In genomic region chr11:24298126-24298525, GRCh38 we compare ENCODE assay signal across 1 cellular context.
TF ChIP-seq lines count a peak whose summit lies in the region.

No MANE protein-coding gene starts in this region.

TF ChIP-seq in HepG2, 621 proteins besides CTCF, POLR2A, EP300 and RAD21 (continued from another document):
- no peak for TF ChIP-seq LBX2 (CRISPR knock-in tag; IDR thresholded peaks at IDR 0.05; ENCODE audit: borderline replicate concordance)
- no peak for TF ChIP-seq ZNF33B (CRISPR knock-in tag; IDR thresholded peaks at IDR 0.05)
- no peak for TF ChIP-seq ATF4 (CRISPR knock-in tag; IDR thresholded peaks at IDR 0.05)
- TF ChIP-seq ZNF224 (CRISPR knock-in tag; IDR thresholded peaks at IDR 0.05) = no peak
- TF ChIP-seq, protein P1, sequence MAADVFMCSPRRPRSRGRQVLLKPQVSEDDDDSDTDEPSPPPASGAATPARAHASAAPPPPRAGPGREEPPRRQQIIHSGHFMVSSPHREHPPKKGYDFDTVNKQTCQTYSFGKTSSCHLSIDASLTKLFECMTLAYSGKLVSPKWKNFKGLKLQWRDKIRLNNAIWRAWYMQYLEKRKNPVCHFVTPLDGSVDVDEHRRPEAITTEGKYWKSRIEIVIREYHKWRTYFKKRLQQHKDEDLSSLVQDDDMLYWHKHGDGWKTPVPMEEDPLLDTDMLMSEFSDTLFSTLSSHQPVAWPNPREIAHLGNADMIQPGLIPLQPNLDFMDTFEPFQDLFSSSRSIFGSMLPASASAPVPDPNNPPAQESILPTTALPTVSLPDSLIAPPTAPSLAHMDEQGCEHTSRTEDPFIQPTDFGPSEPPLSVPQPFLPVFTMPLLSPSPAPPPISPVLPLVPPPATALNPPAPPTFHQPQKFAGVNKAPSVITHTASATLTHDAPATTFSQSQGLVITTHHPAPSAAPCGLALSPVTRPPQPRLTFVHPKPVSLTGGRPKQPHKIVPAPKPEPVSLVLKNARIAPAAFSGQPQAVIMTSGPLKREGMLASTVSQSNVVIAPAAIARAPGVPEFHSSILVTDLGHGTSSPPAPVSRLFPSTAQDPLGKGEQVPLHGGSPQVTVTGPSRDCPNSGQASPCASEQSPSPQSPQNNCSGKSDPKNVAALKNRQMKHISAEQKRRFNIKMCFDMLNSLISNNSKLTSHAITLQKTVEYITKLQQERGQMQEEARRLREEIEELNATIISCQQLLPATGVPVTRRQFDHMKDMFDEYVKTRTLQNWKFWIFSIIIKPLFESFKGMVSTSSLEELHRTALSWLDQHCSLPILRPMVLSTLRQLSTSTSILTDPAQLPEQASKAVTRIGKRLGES (CRISPR knock-in tag; IDR thresholded peaks at IDR 0.05; ENCODE audit: borderline replicate concordance) = no peak
- TF ChIP-seq, protein P2, sequence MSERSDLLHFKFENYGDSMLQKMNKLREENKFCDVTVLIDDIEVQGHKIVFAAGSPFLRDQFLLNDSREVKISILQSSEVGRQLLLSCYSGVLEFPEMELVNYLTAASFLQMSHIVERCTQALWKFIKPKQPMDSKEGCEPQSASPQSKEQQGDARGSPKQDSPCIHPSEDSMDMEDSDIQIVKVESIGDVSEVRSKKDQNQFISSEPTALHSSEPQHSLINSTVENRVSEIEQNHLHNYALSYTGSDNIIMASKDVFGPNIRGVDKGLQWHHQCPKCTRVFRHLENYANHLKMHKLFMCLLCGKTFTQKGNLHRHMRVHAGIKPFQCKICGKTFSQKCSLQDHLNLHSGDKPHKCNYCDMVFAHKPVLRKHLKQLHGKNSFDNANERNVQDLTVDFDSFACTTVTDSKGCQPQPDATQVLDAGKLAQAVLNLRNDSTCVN (CRISPR knock-in tag; IDR thresholded peaks at IDR 0.05; ENCODE audit: borderline replicate concordance) = no peak
- no peak for TF ChIP-seq PLSCR1 (CRISPR knock-in tag; IDR thresholded peaks at IDR 0.05; ENCODE audit: borderline replicate concordance)
- TF ChIP-seq IRX3 (CRISPR knock-in tag; IDR thresholded peaks at IDR 0.05; ENCODE audit: borderline replicate concordance, low read depth) = no peak
